ENCODE assay signal across 15 cellular contexts in genomic region chr22:26744892-26745808, GRCh38.
"Had no signal": no experiment of that assay in that cellular context is flagged by ENCODE, and none has a peak within 500 bp of the region (broad histone marks: within the 10 kb centered on the region; RNA-seq: fewer than 3 reads in every experiment).

No MANE protein-coding gene starts in this region.

- H3K9me3 Mint-ChIP-seq: activated CD4-positive, alpha-beta memory T cell treated with anti-CD3 and anti-CD28 coated beads for 36 hours; nephron had no signal

- H3K9me3 ChIP-seq: ascending aorta, psoas muscle, suprapubic skin had no signal

- H3K27ac Mint-ChIP-seq: activated CD4-positive, alpha-beta memory T cell treated with anti-CD3 and anti-CD28 coated beads for 36 hours; nephron had no signal

- H3K4me3 ChIP-seq: ascending aorta, psoas muscle, suprapubic skin had no signal

- FAIRE-seq: colon had no signal

- H3K27ac ChIP-seq: ascending aorta, psoas muscle, suprapubic skin had no signal

- ATAC-seq: left cardiac atrium; psoas muscle; stimulated activated naive CD8-positive, alpha-beta T cell treated with anti-CD3 and anti-CD28 coated beads, Interleukin-15, Interleukin-2, amounts not matched to agents 100 U/mL and 50 U/mL, for 24 hours had no signal

- H3K27me3 ChIP-seq: ascending aorta, suprapubic skin had no signal

- H3K4me3 Mint-ChIP-seq: activated CD4-positive, alpha-beta memory T cell treated with anti-CD3 and anti-CD28 coated beads for 36 hours; nephron had no signal

- H3K27me3 Mint-ChIP-seq: activated CD4-positive, alpha-beta memory T cell treated with anti-CD3 and anti-CD28 coated beads for 36 hours had no signal

- H3K4me1 ChIP-seq: ascending aorta, psoas muscle, suprapubic skin had no signal

- H3K36me3 ChIP-seq: ascending aorta had no signal

- DNase-seq: activated CD4-positive, alpha-beta memory T cell treated with anti-CD3 and anti-CD28 coated beads for 36 hours; activated CD4-positive, CD25-positive, alpha-beta regulatory T cell treated with anti-CD3 and anti-CD28 coated beads, Interleukin-2, amount 50 U/mL, for 72 hours; activated naive CD4-positive, alpha-beta T cell; activated T-cell treated with anti-CD3 and anti-CD28 coated beads, Interleukin-2, amount 50 U/mL, for 48 hours; effector memory CD4-positive, alpha-beta T cell; left cardiac atrium; mammary epithelial cell; psoas muscle; stimulated activated CD4-positive, alpha-beta T cell treated with anti-CD3 and anti-CD28 coated beads, Interleukin-4, amount 100 ng/mL, for 1 hour; stimulated activated CD8-positive, alpha-beta memory T cell treated with anti-CD3 and anti-CD28 coated beads, Interleukin-4, amount 100 ng/mL, for 48 hours; stimulated activated naive CD8-positive, alpha-beta T cell treated with anti-CD3 and anti-CD28 coated beads, Interleukin-15, Interleukin-2, amounts not matched to agents 100 U/mL and 50 U/mL, for 24 hours had no signal
